Comparison of ENCODE assay signal across 1 cellular context in genomic region chr9:136965771-136966484, GRCh38.
TF ChIP-seq lines count a peak whose summit lies in the region.

No MANE protein-coding gene starts in this region.

TF ChIP-seq in GM12878, 131 proteins besides CTCF, POLR2A, EP300 and RAD21:
- TF ChIP-seq HCFC1 (IDR thresholded peaks at IDR 0.05; ENCODE audit: low read length) = no peak
- TF ChIP-seq CREB1 (IDR thresholded peaks at IDR 0.05; ENCODE audit: low read depth) = no peak
- 0 out of 2 replicates have a peak, but pooled peaks have one; percentile 25 for TF ChIP-seq NBN (IDR thresholded peaks at IDR 0.05)
- no peak for TF ChIP-seq SUPT20H (IDR thresholded peaks at IDR 0.05; ENCODE audit: borderline replicate concordance, control insufficient read depth, low read depth, low read length)
- no peak for TF ChIP-seq E4F1 (IDR thresholded peaks at IDR 0.05; ENCODE audit: borderline replicate concordance, partially characterized antibody)
- no peak for TF ChIP-seq HDGF (IDR thresholded peaks at IDR 0.05)
- TF ChIP-seq USF1 (IDR thresholded peaks at IDR 0.05; ENCODE audit: borderline replicate concordance, extremely low read length, insufficient read depth, low read depth, low read length) = peak; percentile 19
- TF ChIP-seq MXI1 (IDR thresholded peaks at IDR 0.05; ENCODE audit: low read depth, low read length) = no peak
- peak; percentile 34; the same call in 1 of the 2 replicates for TF ChIP-seq PKNOX1 (IDR thresholded peaks at IDR 0.05)
- TF ChIP-seq DPF2 (IDR thresholded peaks at IDR 0.05) = 0 out of 2 replicates have a peak, but pooled peaks have one; percentile 22
- TF ChIP-seq ETV6 (conservative IDR thresholded peaks at IDR 0.05 in 1 of 2, IDR thresholded peaks at IDR 0.05 in 1 of 2; ENCODE audit: borderline replicate concordance in 1 of 2, low read depth in 1 of 2) = no peak
- TF ChIP-seq CUX1 (IDR thresholded peaks at IDR 0.05; ENCODE audit: insufficient replicate concordance, low read depth, low read length) = no peak
- TF ChIP-seq NR2F1 (conservative IDR thresholded peaks at IDR 0.05) = peak; percentile 66; the same call in 1 of the 2 replicates
- TF ChIP-seq GATAD2B (conservative IDR thresholded peaks at IDR 0.05; ENCODE audit: low read depth) = no peak
- TF ChIP-seq ZZZ3 (IDR thresholded peaks at IDR 0.05; ENCODE audit: control insufficient read depth, insufficient read length, low read depth) = no peak
- TF ChIP-seq TCF7 (IDR thresholded peaks at IDR 0.05; ENCODE audit: borderline replicate concordance) = no peak
- peak; percentile 84 for TF ChIP-seq RAD51 (IDR thresholded peaks at IDR 0.05)
- no peak for TF ChIP-seq JUND (IDR thresholded peaks at IDR 0.05; ENCODE audit: low read depth, low read length)
